1 cellular context compared by ENCODE assay signal in the genomic region with DNA sequence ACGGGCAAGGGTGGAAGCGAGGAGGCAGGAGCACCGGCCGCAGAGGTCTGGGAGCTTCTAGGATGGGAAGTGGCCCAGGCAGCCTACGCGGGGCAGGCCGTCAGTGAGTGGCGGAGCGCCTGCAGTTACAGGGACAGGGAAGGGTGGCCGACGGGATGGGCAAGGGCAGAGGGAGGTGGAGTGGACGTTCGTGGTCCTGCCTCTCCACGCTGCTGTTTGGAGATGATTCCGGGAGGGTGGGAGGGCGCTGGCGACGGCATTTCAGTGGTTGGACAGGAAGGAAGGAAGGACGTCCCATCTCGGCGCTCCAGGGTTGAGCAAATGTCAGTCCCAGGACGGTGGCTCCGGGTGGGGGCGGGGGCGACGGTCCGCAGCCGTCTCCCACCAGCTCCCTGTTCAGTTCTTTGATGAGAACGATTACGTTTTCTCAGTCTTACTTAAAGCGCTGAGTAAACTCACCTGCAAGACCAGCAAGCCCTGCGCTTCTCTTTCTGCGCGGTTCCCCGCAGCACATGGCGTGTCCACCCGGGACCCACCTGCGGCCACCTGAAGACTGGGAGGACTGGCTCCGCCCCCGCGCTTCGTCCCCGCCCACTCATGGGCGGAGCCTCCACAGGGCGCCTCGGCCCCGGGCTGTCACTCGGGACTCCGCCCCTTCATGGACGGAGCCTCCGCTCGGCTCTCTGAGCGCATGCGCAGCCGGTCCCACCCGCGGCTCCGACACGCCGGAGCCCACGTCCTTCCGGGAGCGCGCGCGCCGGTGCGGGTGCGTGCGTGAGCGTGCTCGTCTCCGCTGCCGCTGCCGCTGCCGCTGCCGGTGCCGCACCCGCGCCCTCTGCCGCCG.
TF ChIP-seq lines count a peak whose summit lies in the region.

Gene DNAJC5, plus strand, starts transcription at position 769 of the 844 bp plus-strand sequence. CDS start 33,220 bp downstream, outside the sequence.

TF ChIP-seq in HepG2, 621 proteins besides CTCF, POLR2A, EP300 and RAD21 (continued from another document and continues in another):
- TF ChIP-seq, protein P1, sequence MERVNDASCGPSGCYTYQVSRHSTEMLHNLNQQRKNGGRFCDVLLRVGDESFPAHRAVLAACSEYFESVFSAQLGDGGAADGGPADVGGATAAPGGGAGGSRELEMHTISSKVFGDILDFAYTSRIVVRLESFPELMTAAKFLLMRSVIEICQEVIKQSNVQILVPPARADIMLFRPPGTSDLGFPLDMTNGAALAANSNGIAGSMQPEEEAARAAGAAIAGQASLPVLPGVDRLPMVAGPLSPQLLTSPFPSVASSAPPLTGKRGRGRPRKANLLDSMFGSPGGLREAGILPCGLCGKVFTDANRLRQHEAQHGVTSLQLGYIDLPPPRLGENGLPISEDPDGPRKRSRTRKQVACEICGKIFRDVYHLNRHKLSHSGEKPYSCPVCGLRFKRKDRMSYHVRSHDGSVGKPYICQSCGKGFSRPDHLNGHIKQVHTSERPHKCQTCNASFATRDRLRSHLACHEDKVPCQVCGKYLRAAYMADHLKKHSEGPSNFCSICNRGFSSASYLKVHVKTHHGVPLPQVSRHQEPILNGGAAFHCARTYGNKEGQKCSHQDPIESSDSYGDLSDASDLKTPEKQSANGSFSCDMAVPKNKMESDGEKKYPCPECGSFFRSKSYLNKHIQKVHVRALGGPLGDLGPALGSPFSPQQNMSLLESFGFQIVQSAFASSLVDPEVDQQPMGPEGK (CRISPR knock-in tag; IDR thresholded peaks at IDR 0.05), result peak; percentile 83
- TF ChIP-seq USF2 (IDR thresholded peaks at IDR 0.05; ENCODE audit: low read depth, low read length) (no peak), USF2 (CRISPR knock-in tag; IDR thresholded peaks at IDR 0.05; ENCODE audit: borderline replicate concordance) (peak; percentile 42; the same call in 1 of the 2 replicates), FOSL2 (CRISPR knock-in tag; IDR thresholded peaks at IDR 0.05) (peak; percentile 6; the same call in 1 of the 2 replicates), ZNF44 (CRISPR knock-in tag; IDR thresholded peaks at IDR 0.05) (peak; percentile 78; the same call in 1 of the 2 replicates), ZNF777 (CRISPR knock-in tag; IDR thresholded peaks at IDR 0.05) (peak; percentile 90), KIAA2018 (CRISPR knock-in tag; IDR thresholded peaks at IDR 0.05; ENCODE audit: borderline replicate concordance) (no peak), THAP11 (CRISPR knock-in tag; IDR thresholded peaks at IDR 0.05) (peak; percentile 89), TOE1 (CRISPR knock-in tag; IDR thresholded peaks at IDR 0.05) (peak; percentile 59; the same call in 1 of the 2 replicates), TEAD3 (CRISPR knock-in tag; optimal IDR thresholded peaks at IDR 0.05; ENCODE audit: borderline replicate concordance) (no peak), SMYD3 (CRISPR knock-in tag; IDR thresholded peaks at IDR 0.05) (no peak), FOXK2 (IDR thresholded peaks at IDR 0.05) (no peak), DRAP1 (CRISPR knock-in tag; IDR thresholded peaks at IDR 0.05) (peak; percentile 85; the same call in 1 of the 2 replicates), PRDM4 (CRISPR knock-in tag; IDR thresholded peaks at IDR 0.05; ENCODE audit: borderline replicate concordance) (peak; percentile 86; the same call in 1 of the 2 replicates), MEIS1 (CRISPR knock-in tag; IDR thresholded peaks at IDR 0.05; ENCODE audit: borderline replicate concordance) (peak; percentile 97), RXRA (CRISPR knock-in tag; IDR thresholded peaks at IDR 0.05) (peak; percentile 73)
- TF ChIP-seq, protein P2, sequence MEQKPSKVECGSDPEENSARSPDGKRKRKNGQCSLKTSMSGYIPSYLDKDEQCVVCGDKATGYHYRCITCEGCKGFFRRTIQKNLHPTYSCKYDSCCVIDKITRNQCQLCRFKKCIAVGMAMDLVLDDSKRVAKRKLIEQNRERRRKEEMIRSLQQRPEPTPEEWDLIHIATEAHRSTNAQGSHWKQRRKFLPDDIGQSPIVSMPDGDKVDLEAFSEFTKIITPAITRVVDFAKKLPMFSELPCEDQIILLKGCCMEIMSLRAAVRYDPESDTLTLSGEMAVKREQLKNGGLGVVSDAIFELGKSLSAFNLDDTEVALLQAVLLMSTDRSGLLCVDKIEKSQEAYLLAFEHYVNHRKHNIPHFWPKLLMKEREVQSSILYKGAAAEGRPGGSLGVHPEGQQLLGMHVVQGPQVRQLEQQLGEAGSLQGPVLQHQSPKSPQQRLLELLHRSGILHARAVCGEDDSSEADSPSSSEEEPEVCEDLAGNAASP (CRISPR knock-in tag; IDR thresholded peaks at IDR 0.05; ENCODE audit: borderline replicate concordance), result peak; percentile 59; the same call in 1 of the 2 replicates
- TF ChIP-seq, protein P3, sequence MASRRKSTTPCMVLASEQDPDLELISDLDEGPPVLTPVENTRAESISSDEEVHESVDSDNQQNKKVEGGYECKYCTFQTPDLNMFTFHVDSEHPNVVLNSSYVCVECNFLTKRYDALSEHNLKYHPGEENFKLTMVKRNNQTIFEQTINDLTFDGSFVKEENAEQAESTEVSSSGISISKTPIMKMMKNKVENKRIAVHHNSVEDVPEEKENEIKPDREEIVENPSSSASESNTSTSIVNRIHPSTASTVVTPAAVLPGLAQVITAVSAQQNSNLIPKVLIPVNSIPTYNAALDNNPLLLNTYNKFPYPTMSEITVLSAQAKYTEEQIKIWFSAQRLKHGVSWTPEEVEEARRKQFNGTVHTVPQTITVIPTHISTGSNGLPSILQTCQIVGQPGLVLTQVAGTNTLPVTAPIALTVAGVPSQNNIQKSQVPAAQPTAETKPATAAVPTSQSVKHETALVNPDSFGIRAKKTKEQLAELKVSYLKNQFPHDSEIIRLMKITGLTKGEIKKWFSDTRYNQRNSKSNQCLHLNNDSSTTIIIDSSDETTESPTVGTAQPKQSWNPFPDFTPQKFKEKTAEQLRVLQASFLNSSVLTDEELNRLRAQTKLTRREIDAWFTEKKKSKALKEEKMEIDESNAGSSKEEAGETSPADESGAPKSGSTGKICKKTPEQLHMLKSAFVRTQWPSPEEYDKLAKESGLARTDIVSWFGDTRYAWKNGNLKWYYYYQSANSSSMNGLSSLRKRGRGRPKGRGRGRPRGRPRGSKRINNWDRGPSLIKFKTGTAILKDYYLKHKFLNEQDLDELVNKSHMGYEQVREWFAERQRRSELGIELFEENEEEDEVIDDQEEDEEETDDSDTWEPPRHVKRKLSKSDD (CRISPR knock-in tag; IDR thresholded peaks at IDR 0.05; ENCODE audit: low read depth), result peak; percentile 80
- TF ChIP-seq, protein P4, sequence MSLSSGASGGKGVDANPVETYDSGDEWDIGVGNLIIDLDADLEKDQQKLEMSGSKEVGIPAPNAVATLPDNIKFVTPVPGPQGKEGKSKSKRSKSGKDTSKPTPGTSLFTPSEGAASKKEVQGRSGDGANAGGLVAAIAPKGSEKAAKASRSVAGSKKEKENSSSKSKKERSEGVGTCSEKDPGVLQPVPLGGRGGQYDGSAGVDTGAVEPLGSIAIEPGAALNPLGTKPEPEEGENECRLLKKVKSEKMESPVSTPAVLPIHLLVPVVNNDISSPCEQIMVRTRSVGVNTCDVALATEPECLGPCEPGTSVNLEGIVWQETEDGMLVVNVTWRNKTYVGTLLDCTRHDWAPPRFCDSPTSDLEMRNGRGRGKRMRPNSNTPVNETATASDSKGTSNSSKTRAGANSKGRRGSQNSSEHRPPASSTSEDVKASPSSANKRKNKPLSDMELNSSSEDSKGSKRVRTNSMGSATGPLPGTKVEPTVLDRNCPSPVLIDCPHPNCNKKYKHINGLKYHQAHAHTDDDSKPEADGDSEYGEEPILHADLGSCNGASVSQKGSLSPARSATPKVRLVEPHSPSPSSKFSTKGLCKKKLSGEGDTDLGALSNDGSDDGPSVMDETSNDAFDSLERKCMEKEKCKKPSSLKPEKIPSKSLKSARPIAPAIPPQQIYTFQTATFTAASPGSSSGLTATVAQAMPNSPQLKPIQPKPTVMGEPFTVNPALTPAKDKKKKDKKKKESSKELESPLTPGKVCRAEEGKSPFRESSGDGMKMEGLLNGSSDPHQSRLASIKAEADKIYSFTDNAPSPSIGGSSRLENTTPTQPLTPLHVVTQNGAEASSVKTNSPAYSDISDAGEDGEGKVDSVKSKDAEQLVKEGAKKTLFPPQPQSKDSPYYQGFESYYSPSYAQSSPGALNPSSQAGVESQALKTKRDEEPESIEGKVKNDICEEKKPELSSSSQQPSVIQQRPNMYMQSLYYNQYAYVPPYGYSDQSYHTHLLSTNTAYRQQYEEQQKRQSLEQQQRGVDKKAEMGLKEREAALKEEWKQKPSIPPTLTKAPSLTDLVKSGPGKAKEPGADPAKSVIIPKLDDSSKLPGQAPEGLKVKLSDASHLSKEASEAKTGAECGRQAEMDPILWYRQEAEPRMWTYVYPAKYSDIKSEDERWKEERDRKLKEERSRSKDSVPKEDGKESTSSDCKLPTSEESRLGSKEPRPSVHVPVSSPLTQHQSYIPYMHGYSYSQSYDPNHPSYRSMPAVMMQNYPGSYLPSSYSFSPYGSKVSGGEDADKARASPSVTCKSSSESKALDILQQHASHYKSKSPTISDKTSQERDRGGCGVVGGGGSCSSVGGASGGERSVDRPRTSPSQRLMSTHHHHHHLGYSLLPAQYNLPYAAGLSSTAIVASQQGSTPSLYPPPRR (CRISPR knock-in tag; IDR thresholded peaks at IDR 0.05; ENCODE audit: borderline replicate concordance), result peak; percentile 39; the same call in 1 of the 2 replicates
